Comparison of ENCODE assay signal across 1 cellular context in the genomic region with DNA sequence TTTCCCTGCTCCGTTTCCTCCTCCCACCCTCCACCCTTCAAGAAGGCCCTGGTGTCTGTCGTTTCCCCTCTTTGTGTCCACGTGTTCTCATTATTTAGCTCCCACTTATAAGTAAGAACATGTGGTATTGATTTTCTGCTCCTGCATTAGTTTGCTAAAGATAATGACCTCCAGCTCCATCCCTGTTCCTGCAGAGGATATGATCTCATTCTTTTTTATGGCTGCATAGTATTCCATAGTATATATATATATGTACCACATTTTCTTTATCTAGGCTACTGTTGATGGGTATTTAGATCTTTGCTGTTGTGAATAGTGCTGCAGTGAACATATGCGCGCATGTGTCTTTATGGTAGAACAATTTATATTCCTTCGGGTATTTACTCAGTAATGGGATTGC.
TF ChIP-seq lines count a peak whose summit lies in the region.

No MANE protein-coding gene starts in this region.

TF ChIP-seq in SK-N-SH, 30 proteins besides CTCF, POLR2A, EP300 and RAD21 (continued from another document):
- TF ChIP-seq, protein P1, sequence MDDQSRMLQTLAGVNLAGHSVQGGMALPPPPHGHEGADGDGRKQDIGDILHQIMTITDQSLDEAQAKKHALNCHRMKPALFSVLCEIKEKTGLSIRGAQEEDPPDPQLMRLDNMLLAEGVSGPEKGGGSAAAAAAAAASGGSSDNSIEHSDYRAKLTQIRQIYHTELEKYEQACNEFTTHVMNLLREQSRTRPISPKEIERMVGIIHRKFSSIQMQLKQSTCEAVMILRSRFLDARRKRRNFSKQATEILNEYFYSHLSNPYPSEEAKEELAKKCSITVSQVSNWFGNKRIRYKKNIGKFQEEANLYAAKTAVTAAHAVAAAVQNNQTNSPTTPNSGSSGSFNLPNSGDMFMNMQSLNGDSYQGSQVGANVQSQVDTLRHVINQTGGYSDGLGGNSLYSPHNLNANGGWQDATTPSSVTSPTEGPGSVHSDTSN (IDR thresholded peaks at IDR 0.05): no peak
- no peak for TF ChIP-seq USF1 (IDR thresholded peaks at IDR 0.05; ENCODE audit: borderline replicate concordance, low read depth)
- TF ChIP-seq, protein P2, sequence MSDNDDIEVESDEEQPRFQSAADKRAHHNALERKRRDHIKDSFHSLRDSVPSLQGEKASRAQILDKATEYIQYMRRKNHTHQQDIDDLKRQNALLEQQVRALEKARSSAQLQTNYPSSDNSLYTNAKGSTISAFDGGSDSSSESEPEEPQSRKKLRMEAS (IDR thresholded peaks at IDR 0.05; ENCODE audit: low read depth): no peak
- TF ChIP-seq, protein P3, sequence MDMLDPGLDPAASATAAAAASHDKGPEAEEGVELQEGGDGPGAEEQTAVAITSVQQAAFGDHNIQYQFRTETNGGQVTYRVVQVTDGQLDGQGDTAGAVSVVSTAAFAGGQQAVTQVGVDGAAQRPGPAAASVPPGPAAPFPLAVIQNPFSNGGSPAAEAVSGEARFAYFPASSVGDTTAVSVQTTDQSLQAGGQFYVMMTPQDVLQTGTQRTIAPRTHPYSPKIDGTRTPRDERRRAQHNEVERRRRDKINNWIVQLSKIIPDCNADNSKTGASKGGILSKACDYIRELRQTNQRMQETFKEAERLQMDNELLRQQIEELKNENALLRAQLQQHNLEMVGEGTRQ (IDR thresholded peaks at IDR 0.05; ENCODE audit: borderline replicate concordance, low read depth, low read length): no peak
- no peak for TF ChIP-seq EZH2phosphoT487 (IDR thresholded peaks at IDR 0.05; ENCODE audit: borderline replicate concordance, low read depth)
- TF ChIP-seq FOXJ3 (CRISPR knock-in tag; IDR thresholded peaks at IDR 0.05): no peak
- no peak for TF ChIP-seq NFIC (IDR thresholded peaks at IDR 0.05; ENCODE audit: borderline replicate concordance)
- no peak for TF ChIP-seq GATA2 (CRISPR knock-in tag; IDR thresholded peaks at IDR 0.05)
- no peak for TF ChIP-seq POLR2AphosphoS5 (IDR thresholded peaks at IDR 0.05; ENCODE audit: low read depth, low read length)
- TF ChIP-seq MXI1 (IDR thresholded peaks at IDR 0.05; ENCODE audit: low read depth, low read length): no peak
- no peak for TF ChIP-seq MEF2A (IDR thresholded peaks at IDR 0.05; ENCODE audit: borderline replicate concordance, low read depth)
- no peak for TF ChIP-seq RCOR1 (IDR thresholded peaks at IDR 0.05; ENCODE audit: low read length)
- no peak for TF ChIP-seq YY1 (IDR thresholded peaks at IDR 0.05; ENCODE audit: low read depth)
- no peak for TF ChIP-seq RFX5 (IDR thresholded peaks at IDR 0.05; ENCODE audit: low read length)
